In genomic region chr19:16326401-16327130, GRCh38 we compare ENCODE assay signal across 8 cellular contexts. TPM values are rescaled to one million over a fixed set of nuclear protein-coding genes. Genes with fewer than 3 reads are reported as not detected.
DNase-seq lines count a peak whose midpoint lies in the region; ATAC-seq and TF ChIP-seq lines count a peak whose summit lies in the region.

No MANE protein-coding gene starts in this region.

- peak overlapping the region; percentile 92 for H3K4me3 ChIP-seq in skeletal muscle satellite cell (ENCODE audit: low read length)

- no peaks in the 10 kb centered on the region for H3K36me3 Mint-ChIP-seq in H9 (ENCODE audit: insufficient read depth in 1 of 3, low read depth in 3 of 3)

- H3K23me2 ChIP-seq in H9 (ENCODE audit: insufficient read length, low read depth, low read length, poor library complexity, severe bottlenecking), result peaks cover 23% of the 10 kb centered on the region

- no peak overlapping the region for H3K18ac ChIP-seq in H9 (ENCODE audit: insufficient read length, low read depth, low read length)

- H4K20me1 ChIP-seq in H9 (ENCODE audit: control insufficient read depth, insufficient read depth, insufficient read length), result no peaks in the 10 kb centered on the region

- peaks cover 83% of the 10 kb centered on the region for H3K27me3 Mint-ChIP-seq in H9 (ENCODE audit: low read depth)

- no peak overlapping the region for H4K8ac ChIP-seq in H9 (replicated peaks; ENCODE audit: insufficient read length, low read depth, low read length)

- TF ChIP-seq CTCF in H9 (conservative IDR thresholded peaks at IDR 0.05), result no peak

- H2AK5ac ChIP-seq in H9 (ENCODE audit: insufficient read length, low read length), result no peak overlapping the region

- no peak overlapping the region for H3K9ac ChIP-seq in H9 (ENCODE audit: extremely low read depth, insufficient read length, low read length)
- peak overlapping the region; percentile 94 for H3K9ac ChIP-seq in skeletal muscle satellite cell (ENCODE audit: low read depth, low read length)

- no peak overlapping the region for H2BK5ac ChIP-seq in H9 (ENCODE audit: insufficient read length, low read length)

- H3K36me3 ChIP-seq in skeletal muscle satellite cell (ENCODE audit: insufficient read depth, low read length), result peaks cover 28% of the 10 kb centered on the region

- H2BK120ac ChIP-seq in H9 (ENCODE audit: low read depth, low read length, poor library complexity, severe bottlenecking), result no peak overlapping the region

- no peak overlapping the region for H4K5ac ChIP-seq in H9 (ENCODE audit: insufficient read length, low read depth, low read length)

- H3K27me3 ChIP-seq in H9 (ENCODE audit: insufficient read depth, low read length) (peaks cover 41% of the 10 kb centered on the region), skeletal muscle satellite cell (ENCODE audit: control insufficient read depth, insufficient read depth, low read length) (no peaks in the 10 kb centered on the region)

- H2BK20ac ChIP-seq in H9 (ENCODE audit: low read depth, low read length, poor library complexity, severe bottlenecking), result no peak overlapping the region

- no peak overlapping the region for H3K56ac ChIP-seq in H9 (ENCODE audit: insufficient read length, low read depth, low read length)

- H3K79me2 ChIP-seq in H9 (ENCODE audit: insufficient read depth, low read length), result no peaks in the 10 kb centered on the region

- no CpG with 5 or more reads among the region's 55 CpGs for WGBS in H9 (ENCODE audit: extremely low coverage, insufficient read length, low lambda C conversion rate)

- intact Hi-C loops in left cardiac atrium (cut with DNase I), result loop anchor here (5.0 kb wide), 2 partner anchors 56 to 79 kb away; no protein-coding TSS in a partner anchor

- H3K4me1 ChIP-seq in H9 (ENCODE audit: insufficient read depth, low read length) (no peaks in the 10 kb centered on the region), skeletal muscle satellite cell (ENCODE audit: control insufficient read depth, insufficient read depth, low read length) (peaks cover 46% of the 10 kb centered on the region)

- peak overlapping the region; percentile 69 to 93 for H3K4me3 Mint-ChIP-seq in H9

- H3K27ac ChIP-seq in H9 (ENCODE audit: insufficient read length, low read depth, low read length), result no peak overlapping the region

- H3K27ac Mint-ChIP-seq in H9, result no peak overlapping the region

- H3T11ph ChIP-seq in H9 (ENCODE audit: low read length), result no peak overlapping the region

- POLR2A ChIA-PET in HEK293T (lab: Yijun Ruan, JAX), result no interaction called here

- no peaks in the 10 kb centered on the region for H3K79me1 ChIP-seq in H9 (ENCODE audit: insufficient read depth, low read depth, low read length, poor library complexity, severe bottlenecking)

- H3K14ac ChIP-seq in H9 (ENCODE audit: insufficient read depth, low read length), result no peak overlapping the region

- H2AFZ ChIP-seq in H9 (ENCODE audit: low read length), result no peak overlapping the region

- no peak for ATAC-seq in left cardiac atrium
- ATAC-seq in HG03159 (IDR thresholded peaks at IDR 0.05; ENCODE audit: unreplicated experiment), result no peak

- no peak overlapping the region for H3K23ac ChIP-seq in H9 (ENCODE audit: insufficient read length, low read depth, low read length)

- H2BK12ac ChIP-seq in H9 (ENCODE audit: insufficient read length, low read depth, low read length), result no peak overlapping the region

- no peak overlapping the region for H4K91ac ChIP-seq in H9 (ENCODE audit: insufficient read length, low read depth, low read length)

- H3K4ac ChIP-seq in H9 (ENCODE audit: low read depth, low read length), result no peak overlapping the region

- H3K9me3 ChIP-seq in H9 (ENCODE audit: control insufficient read depth, low read depth, low read length), result no peaks in the 10 kb centered on the region
- H3K9me3 ChIP-seq in skeletal muscle satellite cell (replicated peaks; ENCODE audit: low read length), result no peaks in the 10 kb centered on the region

- DNase-seq in H9, result peak; percentile 67
- DNase-seq in activated T-cell treated with anti-CD3 and anti-CD28 coated beads, Interleukin-2, amount 50 U/mL, for 1 hour, result peak; percentile 65
- peak; percentile 55 for DNase-seq in left cardiac atrium
- no peak for DNase-seq in HuH-7 (ENCODE audit: low spot score)
- no peak for DNase-seq in NOMO-1 (lab: John Stamatoyannopoulos, UW; ENCODE audit: unreplicated experiment in 2 of 2)
- no peak for DNase-seq in HEK293T (ENCODE audit: extremely low spot score)

- H3K4me1 Mint-ChIP-seq in H9, result peaks cover 7 to 10% of the 10 kb centered on the region in 2 experiments; a peak in 3 of 4 replicates

- H2BK15ac ChIP-seq in H9 (ENCODE audit: low read depth, low read length), result no peak overlapping the region

- peaks cover 0 to 2% of the 10 kb centered on the region in 2 experiments; a peak in 3 of 5 replicates for H3K9me3 Mint-ChIP-seq in H9

- H3K4me2 ChIP-seq in H9 (ENCODE audit: insufficient read depth, insufficient read length, low read length), result peak overlapping the region; percentile 66
- H3K4me2 ChIP-seq in skeletal muscle satellite cell (ENCODE audit: low read length), result peak overlapping the region; percentile 94

- CTCF ChIA-PET in HEK293T (lab: Yijun Ruan, JAX), result no interaction called here

TF ChIP-seq in HEK293T, 16 proteins besides CTCF, POLR2A, EP300 and RAD21:
- TF ChIP-seq NFRKB (IDR thresholded peaks at IDR 0.05), result no peak
- no peak for TF ChIP-seq PKNOX1 (IDR thresholded peaks at IDR 0.05)
- no peak for TF ChIP-seq HDGF (IDR thresholded peaks at IDR 0.05; ENCODE audit: borderline replicate concordance)
- no peak for TF ChIP-seq ELF4 (IDR thresholded peaks at IDR 0.05)
- TF ChIP-seq CTBP1 (IDR thresholded peaks at IDR 0.05; ENCODE audit: borderline replicate concordance), result no peak
- TF ChIP-seq L3MBTL2 (conservative IDR thresholded peaks at IDR 0.05), result no peak
- TF ChIP-seq ZNF384 (IDR thresholded peaks at IDR 0.05), result no peak
- no peak for TF ChIP-seq ARNT (IDR thresholded peaks at IDR 0.05)
- TF ChIP-seq FOXA1 (IDR thresholded peaks at IDR 0.05), result no peak
- no peak for TF ChIP-seq SUZ12 (IDR thresholded peaks at IDR 0.05)
- TF ChIP-seq LEF1 (IDR thresholded peaks at IDR 0.05; ENCODE audit: borderline replicate concordance), result no peak

RNA-seq across cellular contexts. Expression of gene KLF2, which starts 1.9 kb away (rescaled TPM):
- total RNA-seq in H9 (2021) (0.24 and 0.33 TPM in 2 replicates), left cardiac atrium (10 to 100 TPM; 66.4 to 77.5 TPM)
- total RNA-seq in skeletal muscle satellite cell (2012; rRNA removed), result 0.25 and 2.0 TPM in 2 replicates

Comparison
In these comparisons a context has a peak if more than half of its experiments do, and no peak if none do; other contexts are left out.
1. DNase-seq: peak in H9 (single experiment), activated T-cell treated with anti-CD3 and anti-CD28 coated beads, Interleukin-2, amount 50 U/mL, for 1 hour (single experiment) and left cardiac atrium (single experiment); none in HuH-7 (single experiment), NOMO-1 (0 of 2) and HEK293T (single experiment).
2. RNA of gene KLF2, which starts 1.9 kb away (total RNA-seq): 66.4 to 77.5 TPM in left cardiac atrium; 0.24 to 0.33 TPM in H9; every median in the first group is over 10 times any median in the second.